Comparison of ENCODE assay signal across 17 cellular contexts in the genomic region with DNA sequence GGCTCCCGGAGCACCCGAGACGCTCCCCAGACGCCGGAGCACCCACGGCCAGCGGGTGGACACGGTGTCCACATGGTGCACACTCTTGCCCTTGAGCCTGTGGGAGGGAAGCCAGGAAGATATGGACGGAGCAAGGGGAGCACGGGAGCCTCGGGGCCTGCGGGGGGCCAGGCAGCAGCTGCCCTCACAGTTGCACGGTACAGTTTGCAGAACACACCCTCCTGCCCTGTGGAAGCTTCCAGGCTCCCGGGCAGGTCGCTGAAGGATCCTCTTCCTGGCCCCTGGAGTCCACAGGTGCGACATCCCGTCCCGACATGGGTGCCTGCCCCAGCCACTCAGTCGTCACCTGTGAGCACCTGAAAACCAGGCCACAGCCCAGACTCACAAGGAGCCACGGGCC.
"Had no signal": no experiment of that assay in that cellular context is flagged by ENCODE, and none has a peak within 500 bp of the region (broad histone marks: within the 10 kb centered on the region; RNA-seq: fewer than 3 reads in every experiment).

No MANE protein-coding gene starts in this region.

- DNase-seq: activated CD4-positive, alpha-beta T cell treated with anti-CD3 and anti-CD28 coated beads for 36 hours; activated CD8-positive, alpha-beta T cell treated with anti-CD3 and anti-CD28 coated beads for 36 hours; brain microvascular endothelial cell; cerebellar nuclear complex; dermis blood vessel endothelial cell; mesenchymal stem cell; pancreas; stimulated activated CD4-positive, alpha-beta T cell treated with anti-CD3 and anti-CD28 coated beads, Interleukin-15, amount 100 ng/mL, for 24 hours; stimulated activated CD4-positive, alpha-beta T cell treated with anti-CD3 and anti-CD28 coated beads, Interleukin-4, amount 100 ng/mL, for 24 hours; T-helper 9 cell; testis had no signal

- H3K27ac ChIP-seq: brain microvascular endothelial cell, SJSA1, testis had no signal

- FAIRE-seq: endometrium, pancreas had no signal

- H3K4me1 Mint-ChIP-seq: activated CD4-positive, alpha-beta T cell treated with anti-CD3 and anti-CD28 coated beads for 36 hours; activated T-helper 17 cell treated with anti-CD3 and anti-CD28 coated beads, Interleukin-2, amount 50 U/mL, for 72 hours had no signal

- H3K27me3 ChIP-seq: brain microvascular endothelial cell, pancreas, SJSA1, testis had no signal

- H3K4me3 ChIP-seq: esophagus muscularis mucosa, pancreas, SJSA1, testis had no signal

- H3K27ac Mint-ChIP-seq: activated CD4-positive, alpha-beta T cell treated with anti-CD3 and anti-CD28 coated beads for 36 hours; activated CD8-positive, alpha-beta T cell treated with anti-CD3 and anti-CD28 coated beads for 36 hours; activated naive CD4-positive, alpha-beta T cell treated with anti-CD3 and anti-CD28 coated beads, Interleukin-2, amount 50 U/mL, for 72 hours; activated T-helper 17 cell treated with anti-CD3 and anti-CD28 coated beads, Interleukin-2, amount 50 U/mL, for 72 hours; stimulated activated naive CD8-positive, alpha-beta T cell treated with anti-CD3 and anti-CD28 coated beads, Interleukin-15, Interleukin-2, amounts not matched to agents 100 ng/mL and 50 ng/mL, for 24 hours had no signal

- ATAC-seq: activated CD4-positive, alpha-beta T cell treated with anti-CD3 and anti-CD28 coated beads for 36 hours; activated CD8-positive, alpha-beta T cell treated with anti-CD3 and anti-CD28 coated beads for 36 hours; activated naive CD4-positive, alpha-beta T cell treated with anti-CD3 and anti-CD28 coated beads, Interleukin-2, amount 50 U/mL, for 72 hours; activated T-helper 17 cell treated with anti-CD3 and anti-CD28 coated beads, Interleukin-2, amount 50 U/mL, for 72 hours; pancreas had no signal

- H3K27me3 Mint-ChIP-seq: activated CD4-positive, alpha-beta T cell treated with anti-CD3 and anti-CD28 coated beads for 36 hours; activated CD8-positive, alpha-beta T cell treated with anti-CD3 and anti-CD28 coated beads for 36 hours; activated T-helper 17 cell treated with anti-CD3 and anti-CD28 coated beads, Interleukin-2, amount 50 U/mL, for 72 hours; stimulated activated naive CD8-positive, alpha-beta T cell treated with anti-CD3 and anti-CD28 coated beads, Interleukin-15, Interleukin-2, amounts not matched to agents 100 ng/mL and 50 ng/mL, for 24 hours had no signal

- H3K36me3 ChIP-seq: brain microvascular endothelial cell, esophagus muscularis mucosa, pancreas, SJSA1 had no signal

- H3K4me3 Mint-ChIP-seq: activated CD4-positive, alpha-beta T cell treated with anti-CD3 and anti-CD28 coated beads for 36 hours; activated CD8-positive, alpha-beta T cell treated with anti-CD3 and anti-CD28 coated beads for 36 hours; activated T-helper 17 cell treated with anti-CD3 and anti-CD28 coated beads, Interleukin-2, amount 50 U/mL, for 72 hours; stimulated activated naive CD8-positive, alpha-beta T cell treated with anti-CD3 and anti-CD28 coated beads, Interleukin-15, Interleukin-2, amounts not matched to agents 100 ng/mL and 50 ng/mL, for 24 hours had no signal

- H3K36me3 Mint-ChIP-seq: activated naive CD4-positive, alpha-beta T cell treated with anti-CD3 and anti-CD28 coated beads, Interleukin-2, amount 50 U/mL, for 72 hours had no signal

- H3K9me3 Mint-ChIP-seq: activated naive CD4-positive, alpha-beta T cell treated with anti-CD3 and anti-CD28 coated beads, Interleukin-2, amount 50 U/mL, for 72 hours; activated T-helper 17 cell treated with anti-CD3 and anti-CD28 coated beads, Interleukin-2, amount 50 U/mL, for 72 hours; stimulated activated naive CD8-positive, alpha-beta T cell treated with anti-CD3 and anti-CD28 coated beads, Interleukin-15, Interleukin-2, amounts not matched to agents 100 ng/mL and 50 ng/mL, for 24 hours had no signal

- H3K9me3 ChIP-seq: pancreas, testis had no signal

- H3K4me1 ChIP-seq: esophagus muscularis mucosa, pancreas, SJSA1, testis had no signal
